In genomic region chr15:60916032-60916673, GRCh38 we compare ENCODE assay signal across 1 cellular context.
TF ChIP-seq lines count a peak whose summit lies in the region.

No MANE protein-coding gene starts in this region.

TF ChIP-seq in WTC11, 78 proteins besides CTCF, POLR2A, EP300 and RAD21 (continued from another document):
- TF ChIP-seq ARID4B (CRISPR knock-in tag; IDR thresholded peaks at IDR 0.05; ENCODE audit: borderline replicate concordance): no peak
- TF ChIP-seq CREB1 (CRISPR knock-in tag; IDR thresholded peaks at IDR 0.05): no peak
- TF ChIP-seq NR3C1 (CRISPR knock-in tag; conservative IDR thresholded peaks at IDR 0.05; ENCODE audit: low read depth): no peak
- no peak for TF ChIP-seq ELF4 (CRISPR knock-in tag; IDR thresholded peaks at IDR 0.05; ENCODE audit: low read depth)
- TF ChIP-seq ZNF423 (CRISPR knock-in tag; IDR thresholded peaks at IDR 0.05): no peak
- TF ChIP-seq TCF7 (CRISPR knock-in tag; IDR thresholded peaks at IDR 0.05; ENCODE audit: low read depth): no peak
